Comparison of ENCODE assay signal across 8 cellular contexts in genomic region chr1:159015440-159015909, GRCh38. TPM values are rescaled to one million over a fixed set of nuclear protein-coding genes. Genes with fewer than 3 reads are reported as not detected.
DNase-seq lines count a peak whose midpoint lies in the region; ATAC-seq and TF ChIP-seq lines count a peak whose summit lies in the region.

No MANE protein-coding gene starts in this region.

- no peak overlapping the region for H3K4me3 ChIP-seq in skeletal muscle cell (ENCODE audit: low read depth, low read length)

- H3K27me3 ChIP-seq in foreskin keratinocyte: no peaks in the 10 kb centered on the region

- H3K27ac ChIP-seq in foreskin keratinocyte: peak overlapping the region; percentile 36

- ATAC-seq in GM18499 (IDR thresholded peaks at IDR 0.05; ENCODE audit: insufficient read depth, unreplicated experiment) (peak; percentile 80), HG02678 (IDR thresholded peaks at IDR 0.05; ENCODE audit: unreplicated experiment) (peak; percentile 95), foreskin keratinocyte (peak; percentile 99)

- DNase-seq in NOMO-1 treated with dmso at 0.1 percent for 144 hours (lab: John Stamatoyannopoulos, UW; ENCODE audit: unreplicated experiment): peak; percentile 97
- DNase-seq in activated T-cell treated with anti-CD3 and anti-CD28 coated beads, Interleukin-2, amount 50 U/mL, for 48 hours: peak; percentile 60 to 71
- DNase-seq in foreskin keratinocyte: peak in 1 of 2 donors; percentile 82
- DNase-seq in skeletal muscle cell (ENCODE audit: low read depth): peak; percentile 58
- DNase-seq in retina: no peak
- DNase-seq in NCI-H774 (lab: John Stamatoyannopoulos, UW): no peak

- H3K4me1 ChIP-seq in foreskin keratinocyte: peaks cover 25% of the 10 kb centered on the region

- no peak for TF ChIP-seq CTCF in foreskin keratinocyte (conservative IDR thresholded peaks at IDR 0.05)

RNA-seq across cellular contexts. Expression of gene IFI16, which starts 5.8 kb away (rescaled TPM):
- total RNA-seq in foreskin keratinocyte: 97.6 and 100.0 TPM in 2 replicates
- 112 and 114 TPM in 2 replicates for polyA plus RNA-seq in foreskin keratinocyte

Comparison
In these comparisons a context has a peak if more than half of its experiments do, and no peak if none do; other contexts are left out.
1. DNase-seq: peak in NOMO-1 treated with dmso at 0.1 percent for 144 hours (single experiment), activated T-cell treated with anti-CD3 and anti-CD28 coated beads, Interleukin-2, amount 50 U/mL, for 48 hours (2 of 2) and skeletal muscle cell (single experiment); none in retina (single experiment) and NCI-H774 (single experiment).
2. Peak in every context shown above with its lines, with median percentiles within 50 percentile points of each other: ATAC-seq.